Comparison of ENCODE assay signal across 17 cellular contexts in the genomic region with DNA sequence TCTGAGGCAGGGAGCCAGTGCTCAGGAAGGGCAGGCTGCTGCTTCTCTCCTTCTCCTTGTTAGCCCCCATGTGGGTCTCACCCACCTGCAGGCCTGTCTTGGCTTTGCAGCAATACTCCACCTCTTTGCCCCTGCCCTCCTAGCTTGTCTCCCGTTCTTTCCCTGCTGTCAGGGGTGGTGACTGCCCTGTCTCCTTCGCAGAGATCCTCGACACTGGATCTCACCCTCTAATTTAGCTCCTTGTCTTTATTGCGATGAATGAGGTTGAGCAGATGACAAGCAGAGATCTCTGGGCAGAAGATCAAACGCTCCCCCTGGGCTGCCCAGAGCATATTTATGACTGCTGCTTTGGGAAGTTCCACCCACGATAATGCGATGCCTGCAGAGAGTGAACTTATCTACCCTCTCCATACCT.
"Had no signal": no experiment of that assay in that cellular context is flagged by ENCODE, and none has a peak within 500 bp of the region (broad histone marks: within the 10 kb centered on the region; RNA-seq: fewer than 3 reads in every experiment).

No MANE protein-coding gene starts in this region.

- FAIRE-seq: bronchial epithelial cell, colon, endothelial cell of umbilical vein had no signal

- H3K4me1 Mint-ChIP-seq: activated CD8-positive, alpha-beta memory T cell treated with anti-CD3 and anti-CD28 coated beads, Interleukin-2, amount 10 ng/mL, durations not matched to agents 7 days and 5 days; immature natural killer cell had no signal

- DNase-seq: activated CD4-positive, alpha-beta T cell treated with anti-CD3 and anti-CD28 coated beads, Interleukin-2, amount 50 U/mL, for 4 hours; activated CD4-positive, CD25-positive, alpha-beta regulatory T cell treated with anti-CD3 and anti-CD28 coated beads, Interleukin-2, amount 50 U/mL, for 72 hours; activated CD8-positive, alpha-beta memory T cell treated with anti-CD3 and anti-CD28 coated beads, Interleukin-2, amount 10 ng/mL, durations not matched to agents 7 days and 5 days; activated effector memory CD4-positive, alpha-beta T cell treated with anti-CD3 and anti-CD28 coated beads, Interleukin-2, amount 50 U/mL, for 16 hours; activated T-cell treated with anti-CD3 and anti-CD28 coated beads, Interleukin-2, amount 50 U/mL, for 4 hours; gastrocnemius medialis; immature natural killer cell; nephron progenitor cell; stomach; uterus had no signal

- H3K9me3 Mint-ChIP-seq: activated T-cell treated with anti-CD3 and anti-CD28 coated beads, Interleukin-2, amount 50 U/mL, for 4 hours; immature natural killer cell; T-helper 2 cell treated with Interferon-gamma antibody and Interleukin-4, amounts not matched to agents 5 μg/mL and 100 μg/mL, for 36 hours had no signal

- H3K9me3 ChIP-seq: gastrocnemius medialis, stomach, thoracic aorta, uterus had no signal

- H3K4me3 ChIP-seq: gastrocnemius medialis, skin epidermis, stomach, thoracic aorta, uterus had no signal

- H3K27me3 ChIP-seq: gastrocnemius medialis, stomach, uterus had no signal

- H3K36me3 Mint-ChIP-seq: activated CD8-positive, alpha-beta memory T cell treated with anti-CD3 and anti-CD28 coated beads, Interleukin-2, amount 10 ng/mL, durations not matched to agents 7 days and 5 days; activated naive CD4-positive, alpha-beta T cell treated with anti-CD3 and anti-CD28 coated beads, Interleukin-2, amount 50 U/mL, for 72 hours; immature natural killer cell had no signal

- H3K27ac Mint-ChIP-seq: activated CD8-positive, alpha-beta memory T cell treated with anti-CD3 and anti-CD28 coated beads, Interleukin-2, amount 10 ng/mL, durations not matched to agents 7 days and 5 days; activated naive CD4-positive, alpha-beta T cell treated with anti-CD3 and anti-CD28 coated beads, Interleukin-2, amount 50 U/mL, for 72 hours; immature natural killer cell; nephron progenitor cell; T-helper 2 cell treated with Interferon-gamma antibody and Interleukin-4, amounts not matched to agents 5 μg/mL and 100 μg/mL, for 36 hours had no signal

- ATAC-seq: activated CD8-positive, alpha-beta memory T cell treated with anti-CD3 and anti-CD28 coated beads, Interleukin-2, amount 10 ng/mL, durations not matched to agents 7 days and 5 days; activated naive CD4-positive, alpha-beta T cell treated with anti-CD3 and anti-CD28 coated beads, Interleukin-2, amount 50 U/mL, for 72 hours; activated T-cell treated with anti-CD3 and anti-CD28 coated beads, Interleukin-2, amount 50 U/mL, for 4 hours; gastrocnemius medialis had no signal

- H3K27ac ChIP-seq: gastrocnemius medialis, skin epidermis, stomach, uterus had no signal

- H3K4me3 Mint-ChIP-seq: activated CD8-positive, alpha-beta memory T cell treated with anti-CD3 and anti-CD28 coated beads, Interleukin-2, amount 10 ng/mL, durations not matched to agents 7 days and 5 days; activated T-cell treated with anti-CD3 and anti-CD28 coated beads, Interleukin-2, amount 50 U/mL, for 4 hours; immature natural killer cell; nephron progenitor cell; T-helper 2 cell treated with Interferon-gamma antibody and Interleukin-4, amounts not matched to agents 5 μg/mL and 100 μg/mL, for 36 hours had no signal

- H3K36me3 ChIP-seq: gastrocnemius medialis, stomach, thoracic aorta, uterus had no signal

- H3K4me1 ChIP-seq: uterus had no signal
